In genomic region chr12:93678779-93679178, GRCh38 we compare ENCODE assay signal across 10 cellular contexts. TPM values are rescaled to one million over a fixed set of nuclear protein-coding genes. Genes with fewer than 3 reads are reported as not detected.
DNase-seq lines count a peak whose midpoint lies in the region; ATAC-seq and TF ChIP-seq lines count a peak whose summit lies in the region.
"Had no signal": no experiment of that assay in that cellular context is flagged by ENCODE, and none has a peak within 500 bp of the region (broad histone marks: within the 10 kb centered on the region; RNA-seq: fewer than 3 reads in every experiment).

No MANE protein-coding gene starts in this region.

- H3K9ac ChIP-seq in skeletal muscle satellite cell (ENCODE audit: low read depth, low read length): no peak overlapping the region

- H3K9me3 Mint-ChIP-seq in activated naive CD4-positive, alpha-beta T cell treated with anti-CD3 and anti-CD28 coated beads for 36 hours: no peaks in the 10 kb centered on the region

- DNase-seq in activated naive CD4-positive, alpha-beta T cell treated with anti-CD3 and anti-CD28 coated beads for 36 hours: no peak
- DNase-seq in activated naive CD4-positive, alpha-beta T cell treated with Interleukin-2 at 50 U/mL for 16 hours: no peak
- DNase-seq in Panc1 (ENCODE audit: low read depth, low spot score) (no peak), right cardiac atrium (no peak), NCI-H526 (lab: John Stamatoyannopoulos, UW) (no peak), hepatic stellate cell (ENCODE audit: low spot score) (no peak), HUDEP-2 (lab: John Stamatoyannopoulos, UW; ENCODE audit: unreplicated experiment in 76 of 76) (no peak)
- DNase-seq: midbrain, NCI-H1694 treated with DMSO at 0.1 percent for 48 hours had no signal

- peak overlapping the region; percentile 99 for H3K27ac Mint-ChIP-seq in activated naive CD4-positive, alpha-beta T cell treated with anti-CD3 and anti-CD28 coated beads for 36 hours

- POLR2A ChIA-PET in Panc1 (lab: Charles Lee): interaction anchor here (0.6 to 0.7 kb wide), 2 partner anchors 164 to 250 kb away, joined by 3 to 4 read pairs; no protein-coding TSS in a partner anchor

- no peak for TF ChIP-seq CTCF in Panc1 (IDR thresholded peaks at IDR 0.05)

- in situ Hi-C loops in Panc1 (cut with HindIII; ENCODE audit: low pct_unique_long_range_greater_than_20kb, low sequenced_read_pairs): no loop called here

- peaks cover 5% of the 10 kb centered on the region for H3K27me3 Mint-ChIP-seq in activated naive CD4-positive, alpha-beta T cell treated with anti-CD3 and anti-CD28 coated beads for 36 hours (ENCODE audit: low read depth)

- WGBS in right cardiac atrium: 99% methylated on average over 5 of the region's 5 CpGs

- H3K27me3 ChIP-seq in Panc1 (ENCODE audit: control insufficient read depth, insufficient read depth, low read length) (no peaks in the 10 kb centered on the region), right cardiac atrium (ENCODE audit: control insufficient read depth, insufficient read depth) (no peaks in the 10 kb centered on the region), skeletal muscle satellite cell (ENCODE audit: control insufficient read depth, insufficient read depth, low read length) (no peaks in the 10 kb centered on the region)

- H3K4me1 Mint-ChIP-seq in activated naive CD4-positive, alpha-beta T cell treated with anti-CD3 and anti-CD28 coated beads for 36 hours (ENCODE audit: low read depth): peaks cover 38% of the 10 kb centered on the region

- BruUV-seq in Panc1 (replicated peaks; lab: Mats Ljungman, UMichigan): no TSS peak

- peak overlapping the region; percentile 89 for H3K4me3 Mint-ChIP-seq in activated naive CD4-positive, alpha-beta T cell treated with anti-CD3 and anti-CD28 coated beads for 36 hours

- CTCF ChIA-PET in activated naive CD4-positive, alpha-beta T cell treated with anti-CD3 and anti-CD28 coated beads for 36 hours (lab: Charles Lee): interaction anchor here (1.0 to 2.1 kb wide), 2 partner anchors 105 to 109 kb away, joined by 3 to 4 read pairs; no protein-coding TSS in a partner anchor
- CTCF ChIA-PET in Panc1 (lab: Charles Lee): interaction anchor here (0.6 kb wide), 1 partner anchor 47 kb away, joined by 7 read pairs; no protein-coding TSS in a partner anchor

- no peaks in the 10 kb centered on the region for H3K36me3 ChIP-seq in Panc1 (ENCODE audit: control insufficient read depth, insufficient read depth, low read length)
- H3K36me3 ChIP-seq in skeletal muscle satellite cell (ENCODE audit: insufficient read depth, low read length): no peaks in the 10 kb centered on the region

- H3K9me3 ChIP-seq in Panc1 (ENCODE audit: control insufficient read depth, insufficient read depth, low read depth, low read length) (no peaks in the 10 kb centered on the region), right cardiac atrium (ENCODE audit: control insufficient read depth, low read length) (no peaks in the 10 kb centered on the region), skeletal muscle satellite cell (replicated peaks; ENCODE audit: low read length) (no peaks in the 10 kb centered on the region)

- no peak for ATAC-seq in Panc1
- ATAC-seq in right cardiac atrium: no peak

- H3K4me1 ChIP-seq in Panc1 (ENCODE audit: control insufficient read depth, insufficient read depth, low read length) (peaks cover 24% of the 10 kb centered on the region), right cardiac atrium (ENCODE audit: control insufficient read depth, insufficient read depth, low read length) (peaks cover 13% of the 10 kb centered on the region), skeletal muscle satellite cell (ENCODE audit: control insufficient read depth, insufficient read depth, low read length) (peaks cover 23% of the 10 kb centered on the region)

- H3K27ac ChIP-seq in Panc1 (ENCODE audit: low read length) (peak overlapping the region; percentile 96; the same call in 1 of the 2 replicates), right cardiac atrium (ENCODE audit: low read length) (peak overlapping the region; percentile 28)

- intact Hi-C loops in activated naive CD4-positive, alpha-beta T cell treated with anti-CD3 and anti-CD28 coated beads for 36 hours (cut with micrococcal nuclease): loop anchor here (5.0 to 10.0 kb wide), 5 partner anchors 529 to 1539 kb away; partner anchors contain the start of genes CEP83, FGD6 and VEZT
- intact Hi-C loops in Panc1 (cut with micrococcal nuclease; ENCODE audit: unreplicated experiment) (loop anchor here (5.0 kb wide), 2 partner anchors 54 to 101 kb away; no protein-coding TSS in a partner anchor), right cardiac atrium (cut with DNase I) (loop anchor here in 3 of 4 donors (5.0 to 10.0 kb wide), 5 partner anchors 59 to 106 kb away; partner anchors contain the start of gene SOCS2 (in 2 of the 3))

- peak overlapping the region; percentile 93 for H3K4me2 ChIP-seq in skeletal muscle satellite cell (ENCODE audit: low read length)

- H3K4me3 ChIP-seq in Panc1 (ENCODE audit: low read depth in 2 of 2, low read length in 2 of 2) (no peak overlapping the region), right cardiac atrium (ENCODE audit: low read length) (no peak overlapping the region), skeletal muscle satellite cell (ENCODE audit: low read length) (no peak overlapping the region)

- peaks cover 3% of the 10 kb centered on the region for H3K36me3 Mint-ChIP-seq in activated naive CD4-positive, alpha-beta T cell treated with anti-CD3 and anti-CD28 coated beads for 36 hours (ENCODE audit: low read depth)

RNA-seq across cellular contexts. Expression of gene CRADD, which starts 1.6 kb away (rescaled TPM):
- 10 to 100 TPM; 14.3 to 15.6 TPM for total RNA-seq in activated naive CD4-positive, alpha-beta T cell treated with anti-CD3 and anti-CD28 coated beads for 36 hours
- total RNA-seq in Panc1 (2021; ENCODE audit: unreplicated experiment): 7.0 TPM
- 5.5 TPM for polyA plus RNA-seq in Panc1 (2012; ENCODE audit: insufficient read length)
- 10 to 100 TPM; 29.1 to 45.7 (median 38.3) TPM for total RNA-seq in right cardiac atrium
- 32.3 TPM for polyA plus RNA-seq in right cardiac atrium
- 10.4 and 19.7 TPM in 2 replicates for total RNA-seq in skeletal muscle satellite cell (2012; rRNA removed)
